20 cellular contexts compared by ENCODE assay signal in genomic region chr5:33501899-33502298, GRCh38.
DNase-seq lines count a peak whose midpoint lies in the region; ATAC-seq and TF ChIP-seq lines count a peak whose summit lies in the region.
"Had no signal": no experiment of that assay in that cellular context is flagged by ENCODE, and none has a peak within 500 bp of the region (broad histone marks: within the 10 kb centered on the region; RNA-seq: fewer than 3 reads in every experiment).

No MANE protein-coding gene starts in this region.

- no peak overlapping the region for H3K4me3 ChIP-seq in upper lobe of right lung
- H3K4me3 ChIP-seq: BLaER1 had no signal

- H3K36me3 Mint-ChIP-seq in H9 (ENCODE audit: insufficient read depth in 1 of 3, low read depth in 3 of 3) = no peaks in the 10 kb centered on the region
- H3K36me3 Mint-ChIP-seq: CD4-positive, CD25-positive, alpha-beta regulatory T cell; CD8-positive, alpha-beta T cell had no signal

- H3K14ac ChIP-seq in H9 (ENCODE audit: insufficient read depth, low read length) = no peak overlapping the region

- H3K4me2 ChIP-seq in H9 (ENCODE audit: insufficient read depth, insufficient read length, low read length) = no peak overlapping the region
- H3K4me2 ChIP-seq: BLaER1 had no signal

- H4K20me1 ChIP-seq in H9 (ENCODE audit: control insufficient read depth, insufficient read depth, insufficient read length) = no peaks in the 10 kb centered on the region
- H4K20me1 ChIP-seq: BLaER1 had no signal

- no peak overlapping the region for H2AK5ac ChIP-seq in H9 (ENCODE audit: insufficient read length, low read length)

- peak; percentile 15 for ATAC-seq in upper lobe of right lung
- ATAC-seq in HG03139 (IDR thresholded peaks at IDR 0.05; ENCODE audit: unreplicated experiment) = no peak
- ATAC-seq: CD8-positive, alpha-beta T cell; HCT116 had no signal

- no peak overlapping the region for H2BK15ac ChIP-seq in H9 (ENCODE audit: low read depth, low read length)

- H3K23me2 ChIP-seq in H9 (ENCODE audit: insufficient read length, low read depth, low read length, poor library complexity, severe bottlenecking) = no peaks in the 10 kb centered on the region

- H2BK12ac ChIP-seq in H9 (ENCODE audit: insufficient read length, low read depth, low read length) = no peak overlapping the region

- no peaks in the 10 kb centered on the region for H3K79me2 ChIP-seq in H9 (ENCODE audit: insufficient read depth, low read length)

- in situ Hi-C loops in G401 (cut with HindIII; ENCODE audit: low sequenced_read_pairs) = no loop called here

- no peak overlapping the region for H3K23ac ChIP-seq in H9 (ENCODE audit: insufficient read length, low read depth, low read length)

- H3K4me3 Mint-ChIP-seq in H9 = no peak overlapping the region
- H3K4me3 Mint-ChIP-seq: B cell; CD4-positive, CD25-positive, alpha-beta regulatory T cell; CD8-positive, alpha-beta T cell had no signal

- no peak overlapping the region for H3T11ph ChIP-seq in H9 (ENCODE audit: low read length)

- no peak overlapping the region for H2BK120ac ChIP-seq in H9 (ENCODE audit: low read depth, low read length, poor library complexity, severe bottlenecking)

- no peak overlapping the region for H2BK5ac ChIP-seq in H9 (ENCODE audit: insufficient read length, low read length)

- no peak overlapping the region for H2AFZ ChIP-seq in H9 (ENCODE audit: low read length)

- peak; percentile 26 for DNase-seq in D341Med (ENCODE audit: low spot score)
- DNase-seq in H9 = peak; percentile 53
- peak; percentile 25 for DNase-seq in iPS-NIHi11 (ENCODE audit: low spot score)
- DNase-seq in upper lobe of right lung = no peak
- no peak for DNase-seq in G401 (ENCODE audit: low spot score)
- no peak for DNase-seq in SW480 (ENCODE audit: low spot score)
- DNase-seq: Caco-2; CD4-positive, CD25-positive, alpha-beta regulatory T cell; CD8-positive, alpha-beta T cell; DMS 273 treated with DMSO at 0.1 percent for 48 hours; DMS79; EL; GF-D8; GOT3 had no signal

- H3K4me1 Mint-ChIP-seq in H9 = peaks cover 0 to 5% of the 10 kb centered on the region in 2 experiments; a peak in 1 of 4 replicates
- H3K4me1 Mint-ChIP-seq: B cell; CD4-positive, CD25-positive, alpha-beta regulatory T cell had no signal

- H3K36me3 ChIP-seq in upper lobe of right lung = no peaks in the 10 kb centered on the region
- H3K36me3 ChIP-seq: BLaER1 had no signal

- no peaks in the 10 kb centered on the region for H3K79me1 ChIP-seq in H9 (ENCODE audit: insufficient read depth, low read depth, low read length, poor library complexity, severe bottlenecking)

- no peak overlapping the region for H4K8ac ChIP-seq in H9 (replicated peaks; ENCODE audit: insufficient read length, low read depth, low read length)

- no peak for TF ChIP-seq CTCF in H9 (conservative IDR thresholded peaks at IDR 0.05)
- TF ChIP-seq CTCF in upper lobe of right lung (IDR thresholded peaks at IDR 0.05) = no peak

- no peak overlapping the region for H4K5ac ChIP-seq in H9 (ENCODE audit: insufficient read length, low read depth, low read length)

- H3K9me3 Mint-ChIP-seq in H9 = peaks cover 0 to 2% of the 10 kb centered on the region in 2 experiments; a peak in 1 of 5 replicates
- H3K9me3 Mint-ChIP-seq: CD4-positive, CD25-positive, alpha-beta regulatory T cell; CD8-positive, alpha-beta T cell had no signal

- H3K56ac ChIP-seq in H9 (ENCODE audit: insufficient read length, low read depth, low read length) = no peak overlapping the region

- intact Hi-C loops in upper lobe of right lung (cut with DNase I) = no loop called here

- no peak overlapping the region for H2BK20ac ChIP-seq in H9 (ENCODE audit: low read depth, low read length, poor library complexity, severe bottlenecking)

- H3K9me3 ChIP-seq in H9 (ENCODE audit: control insufficient read depth, low read depth, low read length) (no peaks in the 10 kb centered on the region), upper lobe of right lung (no peaks in the 10 kb centered on the region)
- H3K9me3 ChIP-seq: Caco-2 had no signal

- no peak overlapping the region for H3K4ac ChIP-seq in H9 (ENCODE audit: low read depth, low read length)

- no peak overlapping the region for H3K18ac ChIP-seq in H9 (ENCODE audit: insufficient read length, low read depth, low read length)

- H3K27me3 ChIP-seq in H9 (ENCODE audit: insufficient read depth, low read length) = no peaks in the 10 kb centered on the region
- H3K27me3 ChIP-seq in upper lobe of right lung = no peaks in the 10 kb centered on the region
- H3K27me3 ChIP-seq: BLaER1 had no signal

- H4K91ac ChIP-seq in H9 (ENCODE audit: insufficient read length, low read depth, low read length) = no peak overlapping the region

- H3K27ac ChIP-seq in H9 (ENCODE audit: insufficient read length, low read depth, low read length) = no peak overlapping the region
- H3K27ac ChIP-seq in upper lobe of right lung = no peak overlapping the region
- H3K27ac ChIP-seq: 22Rv1, BLaER1, C4-2B had no signal

- H3K9ac ChIP-seq in H9 (ENCODE audit: extremely low read depth, insufficient read length, low read length) = no peak overlapping the region
- H3K9ac ChIP-seq: BLaER1 had no signal

- H3K27ac Mint-ChIP-seq in H9 = no peak overlapping the region
- H3K27ac Mint-ChIP-seq: B cell; CD4-positive, CD25-positive, alpha-beta regulatory T cell; CD8-positive, alpha-beta T cell had no signal

- no peaks in the 10 kb centered on the region for H3K27me3 Mint-ChIP-seq in H9 (ENCODE audit: low read depth)
- H3K27me3 Mint-ChIP-seq: B cell; CD4-positive, CD25-positive, alpha-beta regulatory T cell had no signal

- WGBS in H9 (ENCODE audit: extremely low coverage, insufficient read length, low lambda C conversion rate) = no CpG with 5 or more reads among the region's 27 CpGs

- no peaks in the 10 kb centered on the region for H3K4me1 ChIP-seq in H9 (ENCODE audit: insufficient read depth, low read length)
- no peaks in the 10 kb centered on the region for H3K4me1 ChIP-seq in upper lobe of right lung
- H3K4me1 ChIP-seq: BLaER1, Caco-2 had no signal

Comparison
In these comparisons a context has a peak if more than half of its experiments do, and no peak if none do; other contexts are left out.
1. DNase-seq: peak in D341Med (single experiment), H9 (single experiment) and iPS-NIHi11 (single experiment); none in upper lobe of right lung (single experiment), G401 (single experiment) and SW480 (single experiment).